ENCODE assay signal across 12 cellular contexts in genomic region chr17:880074-880870, GRCh38.
DNase-seq lines count a peak whose midpoint lies in the region; ATAC-seq and TF ChIP-seq lines count a peak whose summit lies in the region.
"Had no signal": no experiment of that assay in that cellular context is flagged by ENCODE, and none has a peak within 500 bp of the region (broad histone marks: within the 10 kb centered on the region; RNA-seq: fewer than 3 reads in every experiment).

No MANE protein-coding gene starts in this region.

- TF ChIP-seq CTCF in esophagus muscularis mucosa (IDR thresholded peaks at IDR 0.05) = no peak

- no peaks in the 10 kb centered on the region for H3K9me3 ChIP-seq in esophagus muscularis mucosa

- H3K36me3 ChIP-seq in esophagus muscularis mucosa = no peaks in the 10 kb centered on the region

- peaks cover 51 to 69% (median 66%) of the 10 kb centered on the region in 4 donors for H3K4me1 ChIP-seq in esophagus muscularis mucosa

- peak overlapping the region; percentile 72 to 84 (median 82) for H3K27ac ChIP-seq in esophagus muscularis mucosa (replicated peaks in 1 of 4)
- H3K27ac ChIP-seq: 22Rv1 had no signal

- ATAC-seq in Right ventricle myocardium inferior = peak; percentile 34
- no peak for ATAC-seq in HG02759 (IDR thresholded peaks at IDR 0.05; ENCODE audit: unreplicated experiment)
- ATAC-seq: stimulated activated memory B cell treated with anti-CD40 and anti-IgM and Interleukin-4, amounts not matched to agents 10 μg/mL and 1 μg/mL and 100 μg/mL, for 72 hours had no signal

- TF ChIP-seq EP300 in esophagus muscularis mucosa (IDR thresholded peaks at IDR 0.05) = no peak

- DNase-seq in Right ventricle myocardium inferior (ENCODE audit: missing footprints) = peak; percentile 8
- no peak for DNase-seq in cardiac septum (ENCODE audit: low spot score)
- no peak for DNase-seq in esophagus muscularis mucosa (ENCODE audit: extremely low spot score)
- DNase-seq in myocyte (ENCODE audit: low read depth) = peak; percentile 32
- DNase-seq in GM19240 (ENCODE audit: insufficient read length, low spot score) = no peak
- no peak for DNase-seq in RPMI8226
- no peak for DNase-seq in activated effector memory CD4-positive, alpha-beta T cell treated with Interleukin-2 at 50 U/mL for 16 hours
- DNase-seq: NCI-H1105 had no signal

- 51% methylated on average over 14 of the region's 14 CpGs for WGBS in esophagus muscularis mucosa

- intact Hi-C loops in Right ventricle myocardium inferior (cut with DNase I) (loop anchor here (2.0 to 5.0 kb wide), 3 partner anchors 21 to 99 kb away; partner anchors contain the start of gene NXN), cardiac septum (cut with DNase I) (loop anchor here (2.0 to 5.0 kb wide), 2 partner anchors 37 to 99 kb away; partner anchors contain the start of gene NXN), esophagus muscularis mucosa (cut with DNase I) (loop anchor here (5.0 kb wide), 1 partner anchor 97 kb away; the partner anchor contains the start of gene NXN)

- TF ChIP-seq POLR2A in esophagus muscularis mucosa (IDR thresholded peaks at IDR 0.05; ENCODE audit: low read depth) = no peak

- no peak overlapping the region for H3K4me3 ChIP-seq in esophagus muscularis mucosa
- H3K4me3 ChIP-seq: GM12878 had no signal

- no peaks in the 10 kb centered on the region for H3K27me3 ChIP-seq in esophagus muscularis mucosa

Comparison
In these comparisons a context has a peak if more than half of its experiments do, and no peak if none do; other contexts are left out.
1. DNase-seq: peak in Right ventricle myocardium inferior (single experiment) and myocyte (single experiment); none in cardiac septum (single experiment), esophagus muscularis mucosa (single experiment), GM19240 (single experiment), RPMI8226 (single experiment) and activated effector memory CD4-positive, alpha-beta T cell treated with Interleukin-2 at 50 U/mL for 16 hours (single experiment).